Comparison of ENCODE assay signal across 9 cellular contexts in the genomic region with DNA sequence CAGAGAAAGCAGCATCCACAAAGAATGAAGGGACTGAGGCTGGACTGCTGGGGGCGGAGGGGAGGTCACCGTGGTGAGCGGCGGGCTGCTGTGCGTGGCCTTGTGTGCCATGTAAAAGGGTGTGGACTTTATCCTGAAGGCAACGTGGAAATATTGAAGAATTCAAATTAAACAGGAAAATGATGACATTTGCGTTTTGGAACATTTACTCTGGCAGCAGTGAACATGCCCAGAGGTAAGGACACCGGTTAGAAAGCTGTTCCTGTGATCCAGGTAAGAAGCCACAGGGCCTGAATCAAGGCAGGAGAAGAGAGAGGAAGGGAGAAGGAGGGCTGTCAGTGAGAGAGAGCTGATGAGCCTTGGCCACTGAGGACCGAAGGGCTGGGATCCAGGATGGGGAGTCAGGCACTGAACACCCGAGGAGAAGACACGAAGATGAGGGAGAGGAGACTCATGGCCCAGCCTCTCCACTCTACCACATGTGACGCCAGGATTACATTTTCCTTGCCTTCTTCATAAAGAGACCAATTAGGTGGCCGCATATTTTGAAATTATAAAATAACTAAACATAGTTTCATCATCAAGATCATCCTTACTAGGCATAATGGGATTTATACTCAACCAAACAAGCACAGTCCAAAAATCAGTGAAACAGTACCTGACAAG. TPM values are rescaled to one million over a fixed set of nuclear protein-coding genes. Genes with fewer than 3 reads are reported as not detected.
DNase-seq lines count a peak whose midpoint lies in the region; ATAC-seq, FAIRE-seq and TF ChIP-seq lines count a peak whose summit lies in the region.
"Had no signal": no experiment of that assay in that cellular context is flagged by ENCODE, and none has a peak within 500 bp of the region (broad histone marks: within the 10 kb centered on the region; RNA-seq: fewer than 3 reads in every experiment).

No MANE protein-coding gene starts in this region.

- H3K27ac Mint-ChIP-seq in CD8-positive, alpha-beta memory T cell, result no peak overlapping the region

- peaks cover 14% of the 10 kb centered on the region for H3K36me3 ChIP-seq in CD8-positive, alpha-beta memory T cell (ENCODE audit: insufficient read depth, low read length)
- no peaks in the 10 kb centered on the region for H3K36me3 ChIP-seq in gastrocnemius medialis

- TF ChIP-seq CTCF in RWPE1 (conservative IDR thresholded peaks at IDR 0.05; ENCODE audit: low read depth) (no peak), foreskin keratinocyte (conservative IDR thresholded peaks at IDR 0.05) (no peak), gastrocnemius medialis (IDR thresholded peaks at IDR 0.05 in 4 of 5, conservative IDR thresholded peaks at IDR 0.05 in 1 of 5) (no peak), D721Med (IDR thresholded peaks at IDR 0.05; ENCODE audit: insufficient read depth, missing control alignments) (no peak), GM13977 (IDR thresholded peaks at IDR 0.05; ENCODE audit: extremely low read depth, insufficient read depth, missing control alignments) (no peak)

- in situ Hi-C loops in gastrocnemius medialis (cut with MboI; ENCODE audit: low sequenced_read_pairs in 4 of 4), result loop anchor here in 1 of 4 donors (10.0 kb wide), 1 partner anchor 56 kb away; a partner anchor contains a TSS
- in situ Hi-C loops in GM13977 (cut with MboI; ENCODE audit: low pct_unique_long_range_greater_than_20kb, low sequenced_read_pairs, unreplicated experiment), result no loop called here

- peaks cover 12 to 52% (median 22%) of the 10 kb centered on the region in 3 donors for H3K36me3 Mint-ChIP-seq in CD8-positive, alpha-beta memory T cell

- DNase-seq in CD8-positive, alpha-beta memory T cell, result no peak
- DNase-seq in RWPE1 (ENCODE audit: low spot score), result no peak
- DNase-seq in foreskin keratinocyte, result no peak
- no peak for DNase-seq in gastrocnemius medialis
- no peak for DNase-seq in germinal center (ENCODE audit: low spot score)
- no peak for DNase-seq in D721Med (ENCODE audit: insufficient read length, low spot score)
- DNase-seq in GM13977 (ENCODE audit: low spot score), result no peak
- DNase-seq: cerebellar nuclear complex had no signal

- POLR2A ChIA-PET in CD8-positive, alpha-beta memory T cell (lab: Charles Lee), result no interaction called here
- POLR2A ChIA-PET in RWPE1 (lab: Yijun Ruan, JAX; ENCODE audit: low non-redundant PET), result no interaction called here

- H3K27me3 ChIP-seq in CD8-positive, alpha-beta memory T cell (ENCODE audit: insufficient read depth, low read length, poor library complexity, severe bottlenecking), result no peaks in the 10 kb centered on the region
- H3K27me3 ChIP-seq in foreskin keratinocyte, result no peaks in the 10 kb centered on the region
- no peaks in the 10 kb centered on the region for H3K27me3 ChIP-seq in gastrocnemius medialis

- no peak overlapping the region for H3K4me3 Mint-ChIP-seq in CD8-positive, alpha-beta memory T cell

- peaks cover 6 to 13% (median 7%) of the 10 kb centered on the region in 3 donors for H3K4me1 Mint-ChIP-seq in CD8-positive, alpha-beta memory T cell

- H3K27ac ChIP-seq in CD8-positive, alpha-beta memory T cell (ENCODE audit: low read depth, low read length), result peak overlapping the region; percentile 49
- H3K27ac ChIP-seq in RWPE1 (peak overlapping the region; percentile 98), foreskin keratinocyte (peak overlapping the region; percentile 76), gastrocnemius medialis (peak overlapping the region; percentile 72 to 82 (median 80))

- intact Hi-C loops in gastrocnemius medialis (cut with DNase I; ENCODE audit: low total_unique reads), result loop anchor here (10.0 kb wide), 1 partner anchor 476 kb away; a partner anchor contains a TSS

- H3K9me3 Mint-ChIP-seq in CD8-positive, alpha-beta memory T cell, result no peaks in the 10 kb centered on the region

- TF ChIP-seq POLR2A in gastrocnemius medialis (IDR thresholded peaks at IDR 0.05), result no peak

- H3K4me1 ChIP-seq in CD8-positive, alpha-beta memory T cell (ENCODE audit: insufficient read depth, low read length), result no peaks in the 10 kb centered on the region
- H3K4me1 ChIP-seq in foreskin keratinocyte, result peaks cover 40% of the 10 kb centered on the region
- H3K4me1 ChIP-seq in gastrocnemius medialis, result peaks cover 26 to 31% of the 10 kb centered on the region in 2 donors

- CTCF ChIA-PET in CD8-positive, alpha-beta memory T cell (lab: Charles Lee), result no interaction called here
- CTCF ChIA-PET in RWPE1 (lab: Yijun Ruan, JAX), result no interaction called here

- ATAC-seq in foreskin keratinocyte, result no peak
- ATAC-seq in gastrocnemius medialis, result no peak
- no peak for ATAC-seq in HG03520 (IDR thresholded peaks at IDR 0.05; ENCODE audit: unreplicated experiment)

- H3K27me3 Mint-ChIP-seq in CD8-positive, alpha-beta memory T cell, result peaks cover 0 to 2% of the 10 kb centered on the region in 2 donors

- FAIRE-seq in D721Med (lab: Jason Lieb, UNC), result no peak

- H3K4me3 ChIP-seq in CD8-positive, alpha-beta memory T cell (ENCODE audit: low read length), result no peak overlapping the region
- no peak overlapping the region for H3K4me3 ChIP-seq in gastrocnemius medialis

- H3K9me3 ChIP-seq in CD8-positive, alpha-beta memory T cell (ENCODE audit: low read length), result no peaks in the 10 kb centered on the region
- no peaks in the 10 kb centered on the region for H3K9me3 ChIP-seq in gastrocnemius medialis

RNA-seq across cellular contexts. Expression of a gene that starts 58.4 kb away (rescaled TPM):
- total RNA-seq in CD8-positive, alpha-beta memory T cell, result 1 to 10 TPM; 3.7 to 4.1 TPM
- 5.0 TPM for polyA plus RNA-seq in CD8-positive, alpha-beta memory T cell
- total RNA-seq in foreskin keratinocyte (23.3 and 34.9 TPM in 2 replicates), gastrocnemius medialis (1 to 10 TPM; 2.4 to 4.5 (median 3.6) TPM)
- polyA plus RNA-seq in foreskin keratinocyte, result 7.7 and 9.1 TPM in 2 replicates
